8 cellular contexts compared by ENCODE assay signal in genomic region chr9:37592108-37592951, GRCh38. TPM values are rescaled to one million over a fixed set of nuclear protein-coding genes. Genes with fewer than 3 reads are reported as not detected.
DNase-seq lines count a peak whose midpoint lies in the region; ATAC-seq, FAIRE-seq and TF ChIP-seq lines count a peak whose summit lies in the region.

TSS of gene TOMM5 (minus strand) at chr9:37592597. CDS start at chr9:37592532, 65 bp downstream.

- peak within 1 kb of the TSS; percentile 61 to 98 (median 83) for H3K4me3 ChIP-seq in heart left ventricle

- POLR2A ChIA-PET in T-cell (lab: Charles Lee), result interaction anchor here (0.5 to 1.1 kb wide), 11 partner anchors 8 to 1758 kb away, joined by 3 to 7 read pairs (median 3); partner anchors contain the start of genes FBXO10 (in 1 of the 2), POLR1E (in 1 of the 2) and ZBTB5 (in 1 of the 2)

- H3K9me3 ChIP-seq in heart left ventricle, result no peaks in the 10 kb centered on the region

- H3K27ac Mint-ChIP-seq in T-cell, result peak within 1 kb of the TSS; percentile 92 to 96
- peak within 1 kb of the TSS; percentile 99 for H3K27ac Mint-ChIP-seq in type B pancreatic cell

- peak within 1 kb of the TSS; percentile 97 to 98 (median 97) for H3K4me3 Mint-ChIP-seq in T-cell
- H3K4me3 Mint-ChIP-seq in type B pancreatic cell, result peak within 1 kb of the TSS; percentile 100

- ATAC-seq in HG02852 (IDR thresholded peaks at IDR 0.05; ENCODE audit: unreplicated experiment), result peak; percentile 89
- ATAC-seq in T-cell (replicated peaks in 1 of 4), result peak; percentile 96 to 97 (median 96)
- peak; percentile 99 to 100 (median 99) for ATAC-seq in heart left ventricle

- H3K4me1 Mint-ChIP-seq in T-cell, result peaks cover 29 to 42% (median 41%) of the 10 kb centered on the region in 3 donors
- H3K4me1 Mint-ChIP-seq in type B pancreatic cell (ENCODE audit: unreplicated experiment), result peaks cover 14% of the 10 kb centered on the region

- TF ChIP-seq CTCF in heart left ventricle (IDR thresholded peaks at IDR 0.05), result peak in 2 of 12 donors; percentile 5 to 24
- no peak for TF ChIP-seq CTCF in type B pancreatic cell (conservative IDR thresholded peaks at IDR 0.05)

- H3K36me3 Mint-ChIP-seq in T-cell (peaks cover 12% of the 10 kb centered on the region), type B pancreatic cell (peaks cover 4% of the 10 kb centered on the region)

- DNase-seq in GM12892 (ENCODE audit: insufficient read length), result peak; percentile 69
- peak; percentile 51 for DNase-seq in NCI-H1436 treated with DMSO at 0.1 percent for 48 hours (lab: John Stamatoyannopoulos, UW)
- DNase-seq in T-cell, result peak; percentile 76 to 93 (median 89)
- peak; percentile 93 to 95 (median 95) for DNase-seq in heart left ventricle
- peak; percentile 91 for DNase-seq in pons (ENCODE audit: low spot score)
- peak; percentile 90 for DNase-seq in type B pancreatic cell (ENCODE audit: extremely low spot score, unreplicated experiment)

- H3K9me3 Mint-ChIP-seq in T-cell (no peaks in the 10 kb centered on the region), type B pancreatic cell (no peaks in the 10 kb centered on the region)

- peak; percentile 99 for TF ChIP-seq POLR2A in GM12892 (IDR thresholded peaks at IDR 0.05; ENCODE audit: low read depth, low read length)
- peak in 1 of 2 donors; percentile 70 for TF ChIP-seq POLR2A in heart left ventricle (IDR thresholded peaks at IDR 0.05)

- intact Hi-C loops in heart left ventricle (cut with DNase I), result loop anchor here in 7 of 10 donors (5.0 to 10.0 kb wide), 7 partner anchors 60 to 210 kb away; partner anchors contain the start of genes TRMT10B (in 2 of the 7), ZBTB5 (in 2 of the 7), DCAF10 (in 1 of the 7) and FRMPD1 (in 1 of the 7)

- H3K27me3 Mint-ChIP-seq in T-cell, result peaks cover 14 to 15% of the 10 kb centered on the region in 2 donors
- peaks cover 22% of the 10 kb centered on the region for H3K27me3 Mint-ChIP-seq in type B pancreatic cell

- peaks cover 0 to 25% (median 17%) of the 10 kb centered on the region in 9 donors for H3K36me3 ChIP-seq in heart left ventricle

- WGBS in adipose tissue, 3 donors, result 0 to 1% (median 0%) methylated on average over 72 of the region's 72 CpGs
- 0% methylated on average over 30 to 72 of the region's 72 CpGs for WGBS in heart left ventricle, 4 donors

- H3K4me1 ChIP-seq in heart left ventricle, result peaks cover 0 to 35% (median 16%) of the 10 kb centered on the region in 12 donors

- FAIRE-seq in GM12892 (lab: Jason Lieb, UNC), result peak; percentile 97

- H3K27me3 ChIP-seq in heart left ventricle, result peaks cover 0 to 6% (median 0%) of the 10 kb centered on the region in 9 donors

- H3K27ac ChIP-seq in adipose tissue (ENCODE audit: low read depth, low read length) (no peak within 1 kb of the TSS), heart left ventricle (peak within 1 kb of the TSS in 11 of 12 donors; percentile 72 to 91 (median 84))

- CTCF ChIA-PET in T-cell (lab: Charles Lee), result interaction anchor here in 1 of 2 donors (0.5 to 1.4 kb wide), 8 partner anchors 9 to 1009 kb away, joined by 3 to 10 read pairs (median 5); partner anchors contain the start of genes POLR1E and ZCCHC7

RNA-seq across cellular contexts. Expression of gene TOMM5, which starts in this region (rescaled TPM):
- polyA plus RNA-seq in GM12892 (2012; ENCODE audit: missing spikeins), result 242 TPM
- total RNA-seq in T-cell (10 to 100 TPM; 35.6 to 44.8 (median 42.1) TPM), heart left ventricle (10 to 100 TPM; 39.7 to 64.2 (median 50.3) TPM), type B pancreatic cell (ENCODE audit: low replicate concordance) (132 and 144 TPM in 2 replicates)
- polyA plus RNA-seq in adipose tissue (100 to 1,000 TPM in 2 of 3 donors, 10 to 100 TPM in 1; 62.7 to 175 (median 120) TPM), heart left ventricle (100 to 1,000 TPM; 103 to 139 TPM)
